13 cellular contexts compared by ENCODE assay signal in genomic region chr2:85162746-85163301, GRCh38. TPM values are rescaled to one million over a fixed set of nuclear protein-coding genes. Genes with fewer than 3 reads are reported as not detected.
A peak's percentile ranks its signal among the peaks of the same experiment; 100 is the strongest.
DNase-seq lines count a peak whose midpoint lies in the region; TF ChIP-seq lines count a peak whose summit lies in the region.
"Had no signal": no experiment of that assay in that cellular context is flagged by ENCODE, and none has a peak within 500 bp of the region (broad histone marks: within the 10 kb centered on the region; RNA-seq: fewer than 3 reads in every experiment).

No MANE protein-coding gene starts in this region.

- H3K27ac Mint-ChIP-seq in brain, result peak overlapping the region; percentile 9 to 91 (median 86)
- H3K27ac Mint-ChIP-seq: CD8-positive, alpha-beta memory T cell had no signal

- peaks cover 0 to 75% of the 10 kb centered on the region in 2 donors for H3K4me1 ChIP-seq in right atrium auricular region
- peaks cover 39% of the 10 kb centered on the region for H3K4me1 ChIP-seq in smooth muscle cell (ENCODE audit: low read depth)

- no peaks in the 10 kb centered on the region for H3K9me3 Mint-ChIP-seq in brain
- H3K9me3 Mint-ChIP-seq: CD8-positive, alpha-beta memory T cell had no signal

- no peaks in the 10 kb centered on the region for H3K9me3 ChIP-seq in right atrium auricular region
- H3K9me3 ChIP-seq in smooth muscle cell (replicated peaks; ENCODE audit: low read depth), result no peaks in the 10 kb centered on the region

- no peak overlapping the region for H3K9ac ChIP-seq in smooth muscle cell (ENCODE audit: low read depth)

- no peak overlapping the region for H2AFZ ChIP-seq in smooth muscle cell (ENCODE audit: low read depth)

- peaks cover 99% of the 10 kb centered on the region for H4K20me1 ChIP-seq in smooth muscle cell (ENCODE audit: low read depth)

- no peak for TF ChIP-seq CTCF in brain (conservative IDR thresholded peaks at IDR 0.05)
- TF ChIP-seq CTCF in right atrium auricular region (IDR thresholded peaks at IDR 0.05), result no peak
- no peak for TF ChIP-seq CTCF in smooth muscle cell (IDR thresholded peaks at IDR 0.05; ENCODE audit: borderline replicate concordance, insufficient read depth, poor library complexity, severe bottlenecking)

- peaks cover 3% of the 10 kb centered on the region for H3K27me3 Mint-ChIP-seq in brain

- H3K27ac ChIP-seq in right atrium auricular region (peak overlapping the region; percentile 23 to 37), smooth muscle cell (ENCODE audit: low read depth) (peak overlapping the region; percentile 48)

- H3K4me2 ChIP-seq in smooth muscle cell, result peak overlapping the region; percentile 41

- H3K4me3 Mint-ChIP-seq in brain, result peak overlapping the region in 3 of 5 experiments; percentile 20 to 43 (median 22)
- H3K4me3 Mint-ChIP-seq: CD8-positive, alpha-beta memory T cell had no signal

- 25% methylated on average over 8 of the region's 8 CpGs for whole genome bisulfite sequencing in smooth muscle cell (ENCODE audit: low lambda C conversion rate)

- peaks cover 69% of the 10 kb centered on the region for H3K79me2 ChIP-seq in smooth muscle cell (ENCODE audit: low read depth)

- no peaks in the 10 kb centered on the region for H3K27me3 ChIP-seq in right atrium auricular region
- H3K27me3 ChIP-seq in smooth muscle cell (ENCODE audit: low read depth), result no peaks in the 10 kb centered on the region

- DNase-seq in H4 (ENCODE audit: low spot score) (peak; percentile 57), right atrium auricular region (ENCODE audit: low spot score) (no peak), smooth muscle cell (lab: John Stamatoyannopoulos, UW; ENCODE audit: unreplicated experiment) (no peak), Kasumi-1 (lab: John Stamatoyannopoulos, UW) (no peak), activated T-cell treated with anti-CD3 and anti-CD28 coated beads for 4 hours (no peak), NCI-H187 (lab: John Stamatoyannopoulos, UW) (no peak)
- no peak for DNase-seq in activated CD4-positive, alpha-beta T cell treated with anti-CD3 and anti-CD28 coated beads, Interleukin-2, amount 50 U/mL, for 48 hours
- DNase-seq: activated CD4-positive, alpha-beta T cell treated with anti-CD3 and anti-CD28 coated beads for 4 hours; activated gamma-delta T cell treated with Interleukin-2 at 50 U/mL for 16 hours; CD8-positive, alpha-beta memory T cell; NCI-H1417 treated with DMSO at 0.1 percent for 48 hours; NCI-H774 had no signal

- peaks cover 8% of the 10 kb centered on the region for H3F3A ChIP-seq in smooth muscle cell (ENCODE audit: low read depth)

- H3K4me3 ChIP-seq in right atrium auricular region, result no peak overlapping the region
- H3K4me3 ChIP-seq in smooth muscle cell, result no peak overlapping the region

- no peaks in the 10 kb centered on the region for H3K36me3 ChIP-seq in right atrium auricular region
- no peaks in the 10 kb centered on the region for H3K36me3 ChIP-seq in smooth muscle cell (ENCODE audit: low read depth)

- H3K4me1 Mint-ChIP-seq in brain, result peaks cover 60% of the 10 kb centered on the region
- H3K4me1 Mint-ChIP-seq: CD8-positive, alpha-beta memory T cell had no signal

- peaks cover 1% of the 10 kb centered on the region for H3K36me3 Mint-ChIP-seq in brain
- H3K36me3 Mint-ChIP-seq: CD8-positive, alpha-beta memory T cell had no signal

RNA-seq across cellular contexts. Expression of gene TCF7L1, which starts 29.6 kb away (rescaled TPM):
- 0.17 TPM in 1 of 2 replicates, not detected in the other for total RNA-seq in H4 (2014; rRNA removed; shearing (Covaris generic))
- 15.3 TPM for polyA plus RNA-seq in brain (ENCODE audit: insufficient read depth, low read depth, low replicate concordance)
- total RNA-seq in right atrium auricular region, result 1 to 10 TPM; 3.1 to 4.0 TPM
- total RNA-seq in smooth muscle cell, result 2.9 and 4.5 TPM in 2 replicates
- 15.2 and 18.2 TPM in 2 replicates for polyA plus RNA-seq in smooth muscle cell
- total RNA-seq: CD8-positive, alpha-beta memory T cell had no signal
